In the genomic region with DNA sequence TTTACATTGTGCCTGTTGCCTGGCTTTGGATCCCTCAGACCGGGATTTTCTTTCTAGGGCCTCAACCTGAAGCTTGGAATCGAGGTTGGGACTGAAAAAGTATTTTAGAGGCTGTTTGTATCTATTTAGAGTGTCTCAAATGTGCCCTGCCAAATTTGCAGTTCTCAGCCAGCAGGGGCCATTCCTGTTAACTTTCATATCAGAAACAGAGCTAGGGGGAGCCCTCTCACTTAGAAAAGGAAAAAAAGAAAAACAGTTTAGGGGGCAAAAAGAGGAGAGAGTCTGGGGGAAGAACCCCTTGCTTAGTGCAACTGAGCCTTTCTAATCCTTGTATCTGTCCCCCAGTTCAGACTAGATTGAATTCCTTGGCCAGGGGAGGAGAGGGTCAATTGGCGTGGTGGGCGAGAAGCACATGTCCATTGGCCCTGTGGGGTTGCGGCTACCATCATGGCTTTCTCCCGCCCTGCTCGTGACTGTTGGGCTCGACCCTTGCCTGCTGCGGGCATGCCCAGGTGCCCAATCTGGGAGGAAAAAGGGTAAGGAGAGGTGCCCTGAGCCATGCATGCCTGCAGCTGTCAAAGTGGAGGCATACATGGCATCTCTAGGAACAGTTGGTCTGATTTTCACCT, we compare ENCODE assay signal across 1 cellular context.
TF ChIP-seq lines count a peak whose summit lies in the region.

No MANE protein-coding gene starts in this region.

TF ChIP-seq in WTC11, 78 proteins besides CTCF, POLR2A, EP300 and RAD21 (continued from another document):
- TF ChIP-seq JUN (CRISPR knock-in tag; IDR thresholded peaks at IDR 0.05) (no peak), SMAD3 (CRISPR knock-in tag; IDR thresholded peaks at IDR 0.05; ENCODE audit: borderline replicate concordance) (no peak), ZNF425 (CRISPR knock-in tag; conservative IDR thresholded peaks at IDR 0.05) (no peak), OVOL2 (CRISPR knock-in tag; IDR thresholded peaks at IDR 0.05; ENCODE audit: borderline replicate concordance) (no peak), ATF3 (CRISPR knock-in tag; conservative IDR thresholded peaks at IDR 0.05) (no peak), ZNF219 (CRISPR knock-in tag; IDR thresholded peaks at IDR 0.05; ENCODE audit: borderline replicate concordance) (no peak), NFYB (CRISPR knock-in tag; conservative IDR thresholded peaks at IDR 0.05; ENCODE audit: low read depth) (no peak)
- TF ChIP-seq, protein P1, sequence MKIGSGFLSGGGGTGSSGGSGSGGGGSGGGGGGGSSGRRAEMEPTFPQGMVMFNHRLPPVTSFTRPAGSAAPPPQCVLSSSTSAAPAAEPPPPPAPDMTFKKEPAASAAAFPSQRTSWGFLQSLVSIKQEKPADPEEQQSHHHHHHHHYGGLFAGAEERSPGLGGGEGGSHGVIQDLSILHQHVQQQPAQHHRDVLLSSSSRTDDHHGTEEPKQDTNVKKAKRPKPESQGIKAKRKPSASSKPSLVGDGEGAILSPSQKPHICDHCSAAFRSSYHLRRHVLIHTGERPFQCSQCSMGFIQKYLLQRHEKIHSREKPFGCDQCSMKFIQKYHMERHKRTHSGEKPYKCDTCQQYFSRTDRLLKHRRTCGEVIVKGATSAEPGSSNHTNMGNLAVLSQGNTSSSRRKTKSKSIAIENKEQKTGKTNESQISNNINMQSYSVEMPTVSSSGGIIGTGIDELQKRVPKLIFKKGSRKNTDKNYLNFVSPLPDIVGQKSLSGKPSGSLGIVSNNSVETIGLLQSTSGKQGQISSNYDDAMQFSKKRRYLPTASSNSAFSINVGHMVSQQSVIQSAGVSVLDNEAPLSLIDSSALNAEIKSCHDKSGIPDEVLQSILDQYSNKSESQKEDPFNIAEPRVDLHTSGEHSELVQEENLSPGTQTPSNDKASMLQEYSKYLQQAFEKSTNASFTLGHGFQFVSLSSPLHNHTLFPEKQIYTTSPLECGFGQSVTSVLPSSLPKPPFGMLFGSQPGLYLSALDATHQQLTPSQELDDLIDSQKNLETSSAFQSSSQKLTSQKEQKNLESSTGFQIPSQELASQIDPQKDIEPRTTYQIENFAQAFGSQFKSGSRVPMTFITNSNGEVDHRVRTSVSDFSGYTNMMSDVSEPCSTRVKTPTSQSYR (CRISPR knock-in tag; IDR thresholded peaks at IDR 0.05) = no peak
